ENCODE assay signal across 8 cellular contexts in the genomic region with DNA sequence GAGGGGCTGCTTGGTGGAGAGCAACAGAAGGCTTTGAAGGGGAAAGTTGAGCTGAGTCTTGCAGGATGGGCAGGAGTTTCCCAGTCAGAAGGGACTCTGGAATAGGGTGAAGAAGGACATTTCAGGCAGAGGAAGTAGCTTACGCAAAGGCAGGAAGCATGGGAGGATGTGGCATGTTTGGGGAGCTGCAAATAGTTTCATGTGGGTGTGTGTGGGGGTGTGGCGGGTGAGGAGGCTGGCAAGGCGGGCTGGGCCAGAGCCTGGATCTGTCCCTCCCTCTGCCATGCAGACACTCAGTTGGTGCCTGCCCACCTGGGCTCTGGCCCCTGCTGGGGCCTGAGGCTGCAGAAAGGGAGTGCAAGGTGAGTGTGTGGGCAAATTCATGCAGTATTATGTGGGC. TPM values are rescaled to one million over a fixed set of nuclear protein-coding genes. Genes with fewer than 3 reads are reported as not detected.
DNase-seq lines count a peak whose midpoint lies in the region; ATAC-seq, FAIRE-seq and TF ChIP-seq lines count a peak whose summit lies in the region.

No MANE protein-coding gene starts in this region.

- no peaks in the 10 kb centered on the region for H3K27me3 Mint-ChIP-seq in naive B cell

- H3K27ac Mint-ChIP-seq in naive B cell = peak overlapping the region in 5 of 6 donors; percentile 39 to 97 (median 92)

- no peaks in the 10 kb centered on the region for H3K27me3 ChIP-seq in bronchial epithelial cell (ENCODE audit: control insufficient read depth, insufficient read depth, low read length)
- no peaks in the 10 kb centered on the region for H3K27me3 ChIP-seq in H7 (ENCODE audit: control insufficient read depth, insufficient read depth, low read length)

- no peaks in the 10 kb centered on the region for H3K36me3 Mint-ChIP-seq in naive B cell

- peak; percentile 72 for FAIRE-seq in bronchial epithelial cell (lab: Jason Lieb, UNC)

- peaks cover 4% of the 10 kb centered on the region for H3K36me3 ChIP-seq in bronchial epithelial cell (ENCODE audit: control insufficient read depth, insufficient read depth, low read length)
- no peaks in the 10 kb centered on the region; the same call in 1 of the 2 replicates for H3K36me3 ChIP-seq in H7 (replicated peaks; ENCODE audit: control insufficient read depth, insufficient read depth, low read length)

- ATAC-seq in GM21381 (IDR thresholded peaks at IDR 0.05; ENCODE audit: unreplicated experiment) (peak; percentile 37), naive B cell (ENCODE audit: low read depth in 2 of 2) (no peak)

- H3K4me1 Mint-ChIP-seq in naive B cell = peaks cover 62 to 90% (median 82%) of the 10 kb centered on the region in 3 donors

- peak; percentile 70 for DNase-seq in SKM-1 treated with dmso at 0.1 percent for 144 hours (lab: John Stamatoyannopoulos, UW; ENCODE audit: unreplicated experiment)
- DNase-seq in bronchial epithelial cell (ENCODE audit: low read depth) = peak; percentile 68
- no peak for DNase-seq in naive B cell
- no peak for DNase-seq in NCI-H187 (lab: John Stamatoyannopoulos, UW)
- DNase-seq in activated CD4-positive, CD25-positive, alpha-beta regulatory T cell treated with anti-CD3 and anti-CD28 coated beads, Interleukin-2, amount 50 U/mL, for 72 hours = no peak
- no peak for DNase-seq in H7
- DNase-seq in NCI-H69 (lab: John Stamatoyannopoulos, UW) = no peak

- H3K4me3 ChIP-seq in bronchial epithelial cell (ENCODE audit: low read depth, low read length) (no peak overlapping the region), H7 (ENCODE audit: insufficient read depth, low read depth, low read length) (no peak overlapping the region)

- peak overlapping the region; percentile 37 to 90 (median 79) for H3K4me3 Mint-ChIP-seq in naive B cell

- no peak for TF ChIP-seq CTCF in bronchial epithelial cell (IDR thresholded peaks at IDR 0.05; ENCODE audit: insufficient read depth, low read length, severe bottlenecking)

- no peaks in the 10 kb centered on the region for H3K9me3 Mint-ChIP-seq in naive B cell

RNA-seq across cellular contexts. Expression of gene TEX264, which starts 10.4 kb away (rescaled TPM):
- total RNA-seq in bronchial epithelial cell = 36.1 and 52.9 TPM in 2 replicates
- 100 to 1,000 TPM in 2 of 6 donors, 10 to 100 TPM in 4; 69.7 to 101 (median 87.2) TPM for polyA plus RNA-seq in naive B cell (ENCODE audit: low read depth in 6 of 6)
- total RNA-seq in H7 (2014; rRNA removed; shearing (Covaris generic)) = 17.6 and 18.9 TPM in 2 replicates

RNA-seq across cellular contexts. Expression of gene GRM2, which starts 25.4 kb away (rescaled TPM):
- total RNA-seq in bronchial epithelial cell = under 0.01 TPM in 2 replicates
- polyA plus RNA-seq in naive B cell (ENCODE audit: low read depth in 6 of 6) = under 1 TPM in 2 of 6 donors, not detected in 4; 0.07 to 0.15 TPM
- total RNA-seq in H7 (2014; rRNA removed; shearing (Covaris generic)) = 2.4 and 3.8 TPM in 2 replicates

Comparison
In these comparisons a context has a peak if more than half of its experiments do, and no peak if none do; other contexts are left out.
1. DNase-seq: peak in SKM-1 treated with dmso at 0.1 percent for 144 hours (single experiment) and bronchial epithelial cell (single experiment); none in naive B cell (single experiment), NCI-H187 (0 of 2), activated CD4-positive, CD25-positive, alpha-beta regulatory T cell treated with anti-CD3 and anti-CD28 coated beads, Interleukin-2, amount 50 U/mL, for 72 hours (single experiment), H7 (single experiment) and NCI-H69 (single experiment).